Comparison of ENCODE assay signal across 8 cellular contexts in genomic region chr6:3378398-3378782, GRCh38.
DNase-seq lines count a peak whose midpoint lies in the region; ATAC-seq and TF ChIP-seq lines count a peak whose summit lies in the region.
"Not testable (repeated sequence)": the region's sequence is repeated elsewhere in the genome, so short reads cannot be mapped to it uniquely, and the experiment has no call there.

No MANE protein-coding gene starts in this region.

- H2AFZ ChIP-seq in HCT116 (ENCODE audit: low read depth, low read length, poor library complexity, severe bottlenecking) = not testable (repeated sequence)

- not testable (repeated sequence) for TF ChIP-seq POLR2A in HCT116 (IDR thresholded peaks at IDR 0.05; ENCODE audit: borderline replicate concordance, extremely low read depth, insufficient read depth, insufficient read length); stomach (IDR thresholded peaks at IDR 0.05)

- not testable (repeated sequence) for H3K27ac Mint-ChIP-seq in activated CD4-positive, alpha-beta T cell treated with anti-CD3 and anti-CD28 coated beads for 36 hours; activated naive CD8-positive, alpha-beta T cell treated with anti-CD3 and anti-CD28 coated beads, Interleukin-2, amount 10 ng/mL, durations not matched to agents 7 days and 5 days
- peak overlapping the region in 5 of 9 donors; percentile 39 to 86 (median 75) for H3K27ac Mint-ChIP-seq in naive thymus-derived CD4-positive, alpha-beta T cell

- not testable (repeated sequence) for H3K9me2 ChIP-seq in HCT116 (ENCODE audit: insufficient read depth)

- RAD21 ChIA-PET in HCT116 (lab: Charles Lee; ENCODE audit: low non-redundant PET in 1 of 2, low total read pairs in 2 of 2, uncharacterized antibody in 2 of 2, unreplicated experiment in 2 of 2) = not testable (repeated sequence)

- not testable (repeated sequence) for DNase-seq in HCT116 (ENCODE audit: low read depth, low spot score); activated CD4-positive, alpha-beta T cell treated with anti-CD3 and anti-CD28 coated beads for 36 hours; activated naive CD8-positive, alpha-beta T cell treated with anti-CD3 and anti-CD28 coated beads, Interleukin-2, amount 10 ng/mL, durations not matched to agents 7 days and 5 days; stomach
- peak; percentile 80 for DNase-seq in OCI-M1 (lab: John Stamatoyannopoulos, UW)
- peak in 7 of 9 donors; percentile 17 to 59 (median 46) for DNase-seq in naive thymus-derived CD4-positive, alpha-beta T cell

- POLR2A ChIA-PET in HCT116 (lab: Charles Lee); activated CD4-positive, alpha-beta T cell treated with anti-CD3 and anti-CD28 coated beads for 36 hours (lab: Charles Lee); activated naive CD8-positive, alpha-beta T cell treated with anti-CD3 and anti-CD28 coated beads, Interleukin-2, amount 10 ng/mL, durations not matched to agents 7 days and 5 days (lab: Charles Lee): not testable (repeated sequence)
- POLR2A ChIA-PET in naive thymus-derived CD4-positive, alpha-beta T cell (lab: Charles Lee) = interaction anchor here (0.7 kb wide), 1 partner anchor 38 kb away, joined by 5 read pairs; no protein-coding TSS in a partner anchor

- H3K27me3 ChIP-seq in BLaER1 treated with 17β-estradiol and CSF1 and Interleukin-3, amounts not matched to agents 10 nM and 100 nM; HCT116 (ENCODE audit: insufficient read depth, low read length); esophagus (ENCODE audit: control insufficient read depth in 1 of 2, insufficient read depth in 2 of 2, low read length in 2 of 2); naive thymus-derived CD4-positive, alpha-beta T cell (ENCODE audit: control insufficient read depth in 2 of 2, insufficient read depth in 2 of 2, low read length in 2 of 2); stomach: not testable (repeated sequence)

- H3K4me3 ChIP-seq in BLaER1 treated with 17β-estradiol and CSF1 and Interleukin-3, amounts not matched to agents 10 nM and 100 nM; HCT116 (replicated peaks in 1 of 2; ENCODE audit: low read depth in 1 of 2, low read length in 2 of 2); esophagus (ENCODE audit: low read depth in 1 of 2, low read length in 2 of 2); naive thymus-derived CD4-positive, alpha-beta T cell (ENCODE audit: low read length); stomach: not testable (repeated sequence)

- H3K4me1 ChIP-seq in BLaER1 treated with 17β-estradiol and CSF1 and Interleukin-3, amounts not matched to agents 10 nM and 100 nM = peaks cover 13 to 35% (median 25%) of the 10 kb centered on the region in 10 experiments
- peaks cover 57 to 74% of the 10 kb centered on the region in 2 experiments for H3K4me1 ChIP-seq in HCT116 (ENCODE audit: control insufficient read depth in 1 of 2, insufficient read depth in 2 of 2, low read length in 2 of 2)
- peaks cover 0 to 20% of the 10 kb centered on the region in 2 donors for H3K4me1 ChIP-seq in esophagus (ENCODE audit: control insufficient read depth in 2 of 2, insufficient read depth in 2 of 2, low read length in 1 of 2)
- H3K4me1 ChIP-seq in naive thymus-derived CD4-positive, alpha-beta T cell (ENCODE audit: control insufficient read depth in 2 of 2, insufficient read depth in 2 of 2, low read length in 2 of 2) = peaks cover 0 to 13% of the 10 kb centered on the region in 2 donors
- peaks cover 19 to 76% (median 46%) of the 10 kb centered on the region in 4 donors for H3K4me1 ChIP-seq in stomach

- not testable (repeated sequence) for H3K9me3 ChIP-seq in BLaER1 treated with 17β-estradiol and CSF1 and Interleukin-3, amounts not matched to agents 10 nM and 100 nM (replicated peaks in 1 of 11); HCT116 (ENCODE audit: control insufficient read depth in 1 of 2, insufficient read depth in 1 of 2, low read depth in 1 of 2, low read length in 2 of 2); esophagus (ENCODE audit: control insufficient read depth in 2 of 2, insufficient read depth in 1 of 2, low read depth in 1 of 2, low read length in 1 of 2); naive thymus-derived CD4-positive, alpha-beta T cell (ENCODE audit: control insufficient read depth in 2 of 3, low read length in 3 of 3); stomach

- ATAC-seq in HCT116 = not testable (repeated sequence)
- ATAC-seq in activated CD4-positive, alpha-beta T cell treated with anti-CD3 and anti-CD28 coated beads for 36 hours = peak; percentile 70
- peak; percentile 83 for ATAC-seq in activated naive CD8-positive, alpha-beta T cell treated with anti-CD3 and anti-CD28 coated beads, Interleukin-2, amount 10 ng/mL, durations not matched to agents 7 days and 5 days (ENCODE audit: low read depth)
- ATAC-seq in naive thymus-derived CD4-positive, alpha-beta T cell = peak; percentile 84

- H3K36me3 ChIP-seq in BLaER1 treated with 17β-estradiol and CSF1 and Interleukin-3, amounts not matched to agents 10 nM and 100 nM; HCT116 (ENCODE audit: control insufficient read depth in 1 of 2, insufficient read depth in 2 of 2, low read length in 2 of 2); esophagus (ENCODE audit: control insufficient read depth in 2 of 2, insufficient read depth in 2 of 2, low read length in 1 of 2); naive thymus-derived CD4-positive, alpha-beta T cell (ENCODE audit: control insufficient read depth in 2 of 3, insufficient read depth in 3 of 3, low read length in 3 of 3); stomach: not testable (repeated sequence)

- H3K9ac ChIP-seq in BLaER1 treated with 17β-estradiol and CSF1 and Interleukin-3, amounts not matched to agents 10 nM and 100 nM; HCT116 (ENCODE audit: low read length): not testable (repeated sequence)

- not testable (repeated sequence) for TF ChIP-seq EP300 in stomach (IDR thresholded peaks at IDR 0.05)

- intact Hi-C loops in HCT116 (cut with micrococcal nuclease); activated CD4-positive, alpha-beta T cell treated with anti-CD3 and anti-CD28 coated beads for 36 hours (cut with DNase I, micrococcal nuclease); naive thymus-derived CD4-positive, alpha-beta T cell (cut with micrococcal nuclease); stomach (cut with DNase I; ENCODE audit: low total_unique reads): not testable (repeated sequence)

- not testable (repeated sequence) for H3K4me1 Mint-ChIP-seq in activated CD4-positive, alpha-beta T cell treated with anti-CD3 and anti-CD28 coated beads for 36 hours; activated naive CD8-positive, alpha-beta T cell treated with anti-CD3 and anti-CD28 coated beads, Interleukin-2, amount 10 ng/mL, durations not matched to agents 7 days and 5 days
- peaks cover 5 to 65% (median 43%) of the 10 kb centered on the region in 7 donors for H3K4me1 Mint-ChIP-seq in naive thymus-derived CD4-positive, alpha-beta T cell

- H4K20me1 ChIP-seq in BLaER1 treated with 17β-estradiol and CSF1 and Interleukin-3, amounts not matched to agents 10 nM and 100 nM; HCT116 (ENCODE audit: insufficient read depth): not testable (repeated sequence)

- not testable (repeated sequence) for H3K4me3 Mint-ChIP-seq in activated CD4-positive, alpha-beta T cell treated with anti-CD3 and anti-CD28 coated beads for 36 hours
- H3K4me3 Mint-ChIP-seq in activated naive CD8-positive, alpha-beta T cell treated with anti-CD3 and anti-CD28 coated beads, Interleukin-2, amount 10 ng/mL, durations not matched to agents 7 days and 5 days = peak overlapping the region; percentile 7
- peak overlapping the region in 9 of 10 donors; percentile 5 to 69 (median 59) for H3K4me3 Mint-ChIP-seq in naive thymus-derived CD4-positive, alpha-beta T cell

- BruUV-seq in HCT116 (replicated peaks; lab: Mats Ljungman, UMichigan) = not testable (repeated sequence)

- not testable (repeated sequence) for H3K79me2 ChIP-seq in HCT116 (ENCODE audit: insufficient read depth, low read length)

- H3K9me3 Mint-ChIP-seq in activated CD4-positive, alpha-beta T cell treated with anti-CD3 and anti-CD28 coated beads for 36 hours (ENCODE audit: low read depth); activated naive CD8-positive, alpha-beta T cell treated with anti-CD3 and anti-CD28 coated beads, Interleukin-2, amount 10 ng/mL, durations not matched to agents 7 days and 5 days; naive thymus-derived CD4-positive, alpha-beta T cell: not testable (repeated sequence)

- not testable (repeated sequence) for H3K27me3 Mint-ChIP-seq in activated CD4-positive, alpha-beta T cell treated with anti-CD3 and anti-CD28 coated beads for 36 hours; activated naive CD8-positive, alpha-beta T cell treated with anti-CD3 and anti-CD28 coated beads, Interleukin-2, amount 10 ng/mL, durations not matched to agents 7 days and 5 days; naive thymus-derived CD4-positive, alpha-beta T cell

- not testable (repeated sequence) for TF ChIP-seq CTCF in HCT116 (IDR thresholded peaks at IDR 0.05 in 2 of 3, conservative IDR thresholded peaks at IDR 0.05 in 1 of 3; ENCODE audit: borderline replicate concordance in 1 of 3, insufficient read depth in 1 of 3, low read depth in 2 of 3, low read length in 2 of 3); stomach (IDR thresholded peaks at IDR 0.05)

- CTCF ChIA-PET in HCT116 (lab: Charles Lee); activated CD4-positive, alpha-beta T cell treated with anti-CD3 and anti-CD28 coated beads for 36 hours (lab: Charles Lee); naive thymus-derived CD4-positive, alpha-beta T cell (lab: Charles Lee): not testable (repeated sequence)

- WGBS in esophagus, 2 donors = 69 to 77% methylated on average over 4 to 6 of the region's 6 CpGs
- 77 to 85% (median 83%) methylated on average over 5 to 6 of the region's 6 CpGs for WGBS in stomach, 5 donors

- not testable (repeated sequence) for H3K36me3 Mint-ChIP-seq in activated CD4-positive, alpha-beta T cell treated with anti-CD3 and anti-CD28 coated beads for 36 hours (ENCODE audit: low read depth); activated naive CD8-positive, alpha-beta T cell treated with anti-CD3 and anti-CD28 coated beads, Interleukin-2, amount 10 ng/mL, durations not matched to agents 7 days and 5 days
- H3K36me3 Mint-ChIP-seq in naive thymus-derived CD4-positive, alpha-beta T cell = peaks cover 0 to 22% (median 4%) of the 10 kb centered on the region in 5 donors

- peak overlapping the region; percentile 4 to 71 (median 59); a peak in 20 of 22 replicates for H3K4me2 ChIP-seq in BLaER1 treated with 17β-estradiol and CSF1 and Interleukin-3, amounts not matched to agents 10 nM and 100 nM
- H3K4me2 ChIP-seq in HCT116 (ENCODE audit: low read length) = peak overlapping the region; percentile 58; the same call in 1 of the 2 replicates

- not testable (repeated sequence) for TF ChIP-seq RAD21 in HCT116 (IDR thresholded peaks at IDR 0.05; ENCODE audit: low read depth)

- not testable (repeated sequence) for H3K27ac ChIP-seq in BLaER1 treated with 17β-estradiol and CSF1 and Interleukin-3, amounts not matched to agents 10 nM and 100 nM; HCT116 (ENCODE audit: low read depth, low read length); naive thymus-derived CD4-positive, alpha-beta T cell (ENCODE audit: low read depth, low read length)
- peak overlapping the region; percentile 24 to 81 for H3K27ac ChIP-seq in esophagus (ENCODE audit: low read depth in 2 of 2, low read length in 1 of 2)
- peak overlapping the region in 4 of 5 donors; percentile 16 to 88 (median 41) for H3K27ac ChIP-seq in stomach
